ENCODE assay signal across 8 cellular contexts in genomic region chr3:115436767-115437301, GRCh38.
DNase-seq lines count a peak whose midpoint lies in the region; ATAC-seq, FAIRE-seq and TF ChIP-seq lines count a peak whose summit lies in the region.

No MANE protein-coding gene starts in this region.

- H3K4me2 ChIP-seq in A549 = peak overlapping the region; percentile 44

- H3K4me3 ChIP-seq in A549 (no peak overlapping the region), SJCRH30 (no peak overlapping the region), fibroblast of villous mesenchyme (ENCODE audit: low read depth, low read length) (no peak overlapping the region), upper lobe of left lung (no peak overlapping the region)

- CTCF ChIA-PET in A549 (lab: Yijun Ruan, JAX) = interaction anchor here (0.8 to 8.3 kb wide), 10 partner anchors 9 to 348 kb away, joined by 3 to 44 read pairs (median 4); no protein-coding TSS in a partner anchor

- WGBS in A549 (ENCODE audit: missing lambda C conversion rate) = 21% methylated on average over 5 of the region's 5 CpGs
- WGBS in upper lobe of left lung, 2 donors = 50 to 59% methylated on average over 5 of the region's 5 CpGs

- peak; percentile 95 to 97 for ATAC-seq in A549
- ATAC-seq in upper lobe of left lung (ENCODE audit: low FRiP score in 2 of 2) = no peak
- ATAC-seq in GM19467 (IDR thresholded peaks at IDR 0.05; ENCODE audit: unreplicated experiment) = no peak
- no peak for ATAC-seq in GM18861 (IDR thresholded peaks at IDR 0.05; ENCODE audit: unreplicated experiment)

- TF ChIP-seq POLR2A in A549 (IDR thresholded peaks at IDR 0.05; ENCODE audit: low read length) (no peak), H54 (IDR thresholded peaks at IDR 0.05; ENCODE audit: low read depth, low read length) (no peak), upper lobe of left lung (IDR thresholded peaks at IDR 0.05) (no peak)

- TF ChIP-seq RAD21 in A549 (conservative IDR thresholded peaks at IDR 0.05 in 1 of 2, IDR thresholded peaks at IDR 0.05 in 1 of 2) = peak; percentile 51 to 66

- peak; percentile 43 for TF ChIP-seq CTCF in A549 (IDR thresholded peaks at IDR 0.05)
- TF ChIP-seq CTCF in fibroblast of villous mesenchyme (IDR thresholded peaks at IDR 0.05; ENCODE audit: insufficient read depth, low read depth, low read length) = peak; percentile 45
- no peak for TF ChIP-seq CTCF in upper lobe of left lung (IDR thresholded peaks at IDR 0.05)

- peak in 1 of 2 experiments; percentile 27; a peak in 1 of 5 replicates for TF ChIP-seq EP300 in A549 (IDR thresholded peaks at IDR 0.05)
- TF ChIP-seq EP300 in upper lobe of left lung (IDR thresholded peaks at IDR 0.05) = no peak

- no peak for FAIRE-seq in A549 (lab: Jason Lieb, UNC)
- peak; percentile 94 for FAIRE-seq in H54 (lab: Jason Lieb, UNC)

- H3K27me3 ChIP-seq in SJCRH30 = no peaks in the 10 kb centered on the region
- H3K27me3 ChIP-seq in upper lobe of left lung = no peaks in the 10 kb centered on the region

- peaks cover 11% of the 10 kb centered on the region for H3K4me1 ChIP-seq in A549
- 0 out of 2 replicates have a peak, but pooled peaks cover 2% of the 10 kb centered on the region for H3K4me1 ChIP-seq in SJCRH30
- H3K4me1 ChIP-seq in upper lobe of left lung = no peaks in the 10 kb centered on the region

- H3K36me3 ChIP-seq in SJCRH30 = no peaks in the 10 kb centered on the region
- no peaks in the 10 kb centered on the region for H3K36me3 ChIP-seq in upper lobe of left lung

- H3K9me3 ChIP-seq in A549 = no peaks in the 10 kb centered on the region
- no peaks in the 10 kb centered on the region for H3K9me3 ChIP-seq in SJCRH30 (replicated peaks)
- no peaks in the 10 kb centered on the region for H3K9me3 ChIP-seq in upper lobe of left lung

- POLR2A ChIA-PET in A549 (lab: Yijun Ruan, JAX) = no interaction called here

- H3K27ac ChIP-seq in A549 = peak overlapping the region; percentile 60 to 69; a peak in 4 of 6 replicates
- H3K27ac ChIP-seq in SJCRH30 = no peak overlapping the region
- no peak overlapping the region for H3K27ac ChIP-seq in upper lobe of left lung

- peak; percentile 34 to 85 for DNase-seq in A549 (ENCODE audit: low read depth in 1 of 2, low spot score in 1 of 2)
- peak; percentile 33 for DNase-seq in H54 (ENCODE audit: insufficient read length, low spot score)
- peak; percentile 13 to 16 for DNase-seq in SJCRH30
- peak; percentile 71 for DNase-seq in fibroblast of villous mesenchyme (ENCODE audit: low read depth)
- no peak for DNase-seq in GM19238 (ENCODE audit: insufficient read length, low spot score)
- DNase-seq in upper lobe of left lung = no peak

TF ChIP-seq in A549, 52 proteins besides CTCF, POLR2A, EP300 and RAD21:
- TF ChIP-seq CHD2 (IDR thresholded peaks at IDR 0.05; ENCODE audit: low read length, partially characterized antibody) (no peak), GATA3 (IDR thresholded peaks at IDR 0.05; ENCODE audit: borderline replicate concordance) (peak; percentile 49; the same call in 1 of the 2 replicates), RNF2 (IDR thresholded peaks at IDR 0.05; ENCODE audit: borderline replicate concordance, low read depth) (no peak), ZNF302 (CRISPR knock-in tag; IDR thresholded peaks at IDR 0.05) (no peak), JUNB (IDR thresholded peaks at IDR 0.05) (peak; percentile 75), SREBF2 (IDR thresholded peaks at IDR 0.05) (no peak), TFCP2L1 (CRISPR knock-in tag; IDR thresholded peaks at IDR 0.05) (no peak), MYC (IDR thresholded peaks at IDR 0.05; ENCODE audit: borderline replicate concordance, low read length) (no peak), KDM5A (IDR thresholded peaks at IDR 0.05) (no peak), CBX8 (IDR thresholded peaks at IDR 0.05) (no peak), ESRRA (IDR thresholded peaks at IDR 0.05; ENCODE audit: borderline replicate concordance, low read length) (no peak), CBX2 (IDR thresholded peaks at IDR 0.05; ENCODE audit: borderline replicate concordance, low read depth) (no peak), NR3C1 (IDR thresholded peaks at IDR 0.05) (no peak), MAFK (IDR thresholded peaks at IDR 0.05; ENCODE audit: partially characterized antibody) (peak; percentile 73), HES2 (IDR thresholded peaks at IDR 0.05) (peak; percentile 49; the same call in 1 of the 2 replicates), NFE2L2 (conservative IDR thresholded peaks at IDR 0.05; ENCODE audit: low read length) (no peak), NPAS2 (CRISPR knock-in tag; IDR thresholded peaks at IDR 0.05; ENCODE audit: borderline replicate concordance) (no peak), HOXA7 (CRISPR knock-in tag; IDR thresholded peaks at IDR 0.05) (no peak), CEBPB (IDR thresholded peaks at IDR 0.05) (peak; percentile 79 to 92), FOSB (CRISPR knock-in tag; IDR thresholded peaks at IDR 0.05) (no peak), MAZ (IDR thresholded peaks at IDR 0.05; ENCODE audit: borderline replicate concordance, low read depth, low read length) (no peak), RFX5 (IDR thresholded peaks at IDR 0.05) (no peak), TP53 (CRISPR knock-in tag; IDR thresholded peaks at IDR 0.05) (no peak), FOSL2 (IDR thresholded peaks at IDR 0.05) (peak; percentile 77), FOSL2 (CRISPR knock-in tag; IDR thresholded peaks at IDR 0.05) (peak; percentile 83), JUN (IDR thresholded peaks at IDR 0.05) (0 out of 5 replicates have a peak, but pooled peaks of 1 of the 2 experiments have one; percentile 33), BHLHE40 (IDR thresholded peaks at IDR 0.05; ENCODE audit: low read depth, low read length) (no peak), USF2 (IDR thresholded peaks at IDR 0.05) (no peak), RCOR1 (IDR thresholded peaks at IDR 0.05; ENCODE audit: low read depth, low read length) (no peak), ZSCAN20 (CRISPR knock-in tag; IDR thresholded peaks at IDR 0.05) (no peak), ZFP36 (IDR thresholded peaks at IDR 0.05; ENCODE audit: borderline replicate concordance, partially characterized antibody) (no peak), HOXB5 (CRISPR knock-in tag; IDR thresholded peaks at IDR 0.05) (no peak), RARB (CRISPR knock-in tag; IDR thresholded peaks at IDR 0.05) (no peak), EHF (CRISPR knock-in tag; IDR thresholded peaks at IDR 0.05) (no peak), MAX (IDR thresholded peaks at IDR 0.05) (0 out of 2 replicates have a peak, but pooled peaks have one; percentile 21), ZC3H11A (IDR thresholded peaks at IDR 0.05) (no peak), HOXB13 (CRISPR knock-in tag; IDR thresholded peaks at IDR 0.05; ENCODE audit: low read depth) (no peak), SMC3 (IDR thresholded peaks at IDR 0.05) (peak; percentile 64), PHF8 (IDR thresholded peaks at IDR 0.05; ENCODE audit: borderline replicate concordance, low read depth) (no peak), KDM1A (IDR thresholded peaks at IDR 0.05; ENCODE audit: low read depth) (no peak), HDAC2 (IDR thresholded peaks at IDR 0.05) (no peak)
- TF ChIP-seq, protein P1, sequence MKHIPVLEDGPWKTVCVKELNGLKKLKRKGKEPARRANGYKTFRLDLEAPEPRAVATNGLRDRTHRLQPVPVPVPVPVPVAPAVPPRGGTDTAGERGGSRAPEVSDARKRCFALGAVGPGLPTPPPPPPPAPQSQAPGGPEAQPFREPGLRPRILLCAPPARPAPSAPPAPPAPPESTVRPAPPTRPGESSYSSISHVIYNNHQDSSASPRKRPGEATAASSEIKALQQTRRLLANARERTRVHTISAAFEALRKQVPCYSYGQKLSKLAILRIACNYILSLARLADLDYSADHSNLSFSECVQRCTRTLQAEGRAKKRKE (CRISPR knock-in tag; IDR thresholded peaks at IDR 0.05; ENCODE audit: low read depth) = no peak
- TF ChIP-seq, protein P2, sequence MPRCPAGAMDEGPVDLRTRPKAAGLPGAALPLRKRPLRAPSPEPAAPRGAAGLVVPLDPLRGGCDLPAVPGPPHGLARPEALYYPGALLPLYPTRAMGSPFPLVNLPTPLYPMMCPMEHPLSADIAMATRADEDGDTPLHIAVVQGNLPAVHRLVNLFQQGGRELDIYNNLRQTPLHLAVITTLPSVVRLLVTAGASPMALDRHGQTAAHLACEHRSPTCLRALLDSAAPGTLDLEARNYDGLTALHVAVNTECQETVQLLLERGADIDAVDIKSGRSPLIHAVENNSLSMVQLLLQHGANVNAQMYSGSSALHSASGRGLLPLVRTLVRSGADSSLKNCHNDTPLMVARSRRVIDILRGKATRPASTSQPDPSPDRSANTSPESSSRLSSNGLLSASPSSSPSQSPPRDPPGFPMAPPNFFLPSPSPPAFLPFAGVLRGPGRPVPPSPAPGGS (IDR thresholded peaks at IDR 0.05) = no peak

Comparison
In these comparisons a context has a peak if more than half of its experiments do, and no peak if none do; other contexts are left out.
1. ATAC-seq: peak in A549 (2 of 2); none in upper lobe of left lung (0 of 2), GM19467 (single experiment) and GM18861 (single experiment).
2. DNase-seq: peak in A549 (2 of 2), H54 (single experiment), SJCRH30 (2 of 2) and fibroblast of villous mesenchyme (single experiment); none in GM19238 (single experiment) and upper lobe of left lung (0 of 2).
3. H3K27ac ChIP-seq: peak in A549 (2 of 2); none in SJCRH30 (single experiment) and upper lobe of left lung (0 of 4).
4. CTCF ChIP-seq: peak in A549 (single experiment) and fibroblast of villous mesenchyme (single experiment); none in upper lobe of left lung (0 of 6).